29 cellular contexts compared by ENCODE assay signal in the genomic region with DNA sequence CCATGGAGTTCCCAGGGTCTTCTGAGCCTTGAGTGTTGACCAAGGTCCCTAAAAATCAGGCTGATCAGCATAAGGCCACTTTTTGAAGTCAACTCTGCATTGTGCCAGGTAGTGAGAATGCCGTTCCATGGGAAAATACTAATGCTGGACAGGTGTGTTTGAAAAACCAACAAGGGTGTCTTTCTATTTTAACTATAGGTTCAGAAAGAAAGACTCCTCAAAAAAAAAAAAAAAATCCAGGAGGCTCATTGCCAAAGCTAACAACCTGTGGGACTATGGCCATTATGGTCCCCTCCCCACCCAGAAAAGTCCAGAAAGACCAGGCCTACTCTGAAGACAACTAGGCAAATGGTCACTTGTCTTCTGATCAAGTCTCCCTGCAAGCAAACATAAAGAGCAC. TPM values are rescaled to one million over a fixed set of nuclear protein-coding genes. Genes with fewer than 3 reads are reported as not detected.
"Had no signal": no experiment of that assay in that cellular context is flagged by ENCODE, and none has a peak within 500 bp of the region (broad histone marks: within the 10 kb centered on the region; RNA-seq: fewer than 3 reads in every experiment).

No MANE protein-coding gene starts in this region.

- H3K27me3 ChIP-seq: right atrium auricular region, right lobe of liver, uterus had no signal

- H3K9ac ChIP-seq: parathyroid adenoma had no signal

- H3K4me1 ChIP-seq: lower lobe of right lung, parathyroid adenoma, right atrium auricular region, suprapubic skin, tibial nerve, uterus had no signal

- H3K36me3 Mint-ChIP-seq: immature natural killer cell; naive thymus-derived CD8-positive, alpha-beta T cell; type B pancreatic cell had no signal

- H3K36me3 ChIP-seq: lower lobe of right lung, right lobe of liver, suprapubic skin, thoracic aorta, tibial nerve, uterus had no signal

- H2AFZ ChIP-seq: parathyroid adenoma had no signal

- H3K4me1 Mint-ChIP-seq: immature natural killer cell; naive thymus-derived CD8-positive, alpha-beta T cell; nephron had no signal

- H3K4me3 Mint-ChIP-seq: immature natural killer cell; naive thymus-derived CD8-positive, alpha-beta T cell; nephron; neural crest cell; stimulated activated naive CD8-positive, alpha-beta T cell treated with anti-CD3 and anti-CD28 coated beads, Interleukin-15, Interleukin-2, amounts not matched to agents 100 ng/mL and 50 ng/mL, for 24 hours; type B pancreatic cell had no signal

- DNase-seq: heart left ventricle; hypothalamus; immature natural killer cell; kidney; lower lobe of right lung; mammary epithelial cell; mesenchymal stem cell; naive thymus-derived CD8-positive, alpha-beta T cell; right lobe of liver; stimulated activated CD4-positive, alpha-beta T cell treated with anti-CD3 and anti-CD28 coated beads, Interleukin-12 subunit alpha, Interleukin-12 subunit beta, amount 100 ng/mL, for 4 hours; stimulated activated CD4-positive, alpha-beta T cell treated with anti-CD3 and anti-CD28 coated beads, Interleukin-15, amount 100 ng/mL, for 24 hours; stimulated activated CD4-positive, alpha-beta T cell treated with anti-CD3 and anti-CD28 coated beads, Interleukin-2, amount 100 ng/mL, for 24 hours; stimulated activated CD4-positive, alpha-beta T cell treated with anti-CD3 and anti-CD28 coated beads, Interleukin-4, amount 100 ng/mL, for 1 hour; stimulated activated naive CD4-positive, alpha-beta T cell; uterus had no signal

- H3K9me3 ChIP-seq: heart left ventricle, lower lobe of right lung, right atrium auricular region, right lobe of liver, suprapubic skin, thoracic aorta, tibial nerve, uterus had no signal

- H3K27ac ChIP-seq: lower lobe of right lung, parathyroid adenoma, right lobe of liver, skin epidermis, suprapubic skin, thoracic aorta, tibial nerve, uterus had no signal

- H3K9me3 Mint-ChIP-seq: immature natural killer cell; naive thymus-derived CD8-positive, alpha-beta T cell; nephron; neural crest cell; stimulated activated naive CD8-positive, alpha-beta T cell treated with anti-CD3 and anti-CD28 coated beads, Interleukin-15, Interleukin-2, amounts not matched to agents 100 ng/mL and 50 ng/mL, for 24 hours; type B pancreatic cell had no signal

- H3K27ac Mint-ChIP-seq: immature natural killer cell; naive thymus-derived CD8-positive, alpha-beta T cell; nephron; stimulated activated naive CD8-positive, alpha-beta T cell treated with anti-CD3 and anti-CD28 coated beads, Interleukin-15, Interleukin-2, amounts not matched to agents 100 ng/mL and 50 ng/mL, for 24 hours; type B pancreatic cell had no signal

- H3K4me3 ChIP-seq: heart left ventricle, lower lobe of right lung, right atrium auricular region, right lobe of liver, skin epidermis, suprapubic skin, thoracic aorta, tibial nerve, uterus had no signal

- H3K79me2 ChIP-seq: parathyroid adenoma had no signal

- ATAC-seq: heart left ventricle; lower lobe of right lung; naive thymus-derived CD8-positive, alpha-beta T cell; right lobe of liver had no signal

RNA-seq across cellular contexts. Expression of gene NRAP, which starts 44.4 kb away (rescaled TPM):
- total RNA-seq: kidney; lower lobe of right lung; mammary epithelial cell; mucosa of gallbladder; naive thymus-derived CD8-positive, alpha-beta T cell; neural crest cell; omental fat pad; pulmonary artery endothelial cell; subcutaneous adipose tissue; thoracic aorta had no signal
- polyA plus RNA-seq: immature natural killer cell; mammary epithelial cell; naive thymus-derived CD8-positive, alpha-beta T cell had no signal
